11 cellular contexts compared by ENCODE assay signal in genomic region chr3:159989973-159990846, GRCh38. TPM values are rescaled to one million over a fixed set of nuclear protein-coding genes. Genes with fewer than 3 reads are reported as not detected.
DNase-seq lines count a peak whose midpoint lies in the region; ATAC-seq and TF ChIP-seq lines count a peak whose summit lies in the region.
"Had no signal": no experiment of that assay in that cellular context is flagged by ENCODE, and none has a peak within 500 bp of the region (broad histone marks: within the 10 kb centered on the region; RNA-seq: fewer than 3 reads in every experiment).

No MANE protein-coding gene starts in this region.

- no peak for DNase-seq in activated CD8-positive, alpha-beta T cell treated with anti-CD3 and anti-CD28 coated beads, Interleukin-2, amount 10 ng/mL, durations not matched to agents 7 days and 5 days
- DNase-seq in activated CD8-positive, alpha-beta T cell treated with anti-CD3 and anti-CD28 coated beads for 36 hours = no peak
- DNase-seq in Kasumi-1 (lab: John Stamatoyannopoulos, UW) = peak; percentile 8 to 16
- no peak for DNase-seq in effector memory CD8-positive, alpha-beta T cell
- no peak for DNase-seq in progenitor cell of endocrine pancreas (ENCODE audit: low spot score, unreplicated experiment)
- no peak for DNase-seq in DMS79 treated with DMSO at 0.1 percent for 48 hours (lab: John Stamatoyannopoulos, UW)
- DNase-seq: NCI-H1694, RPMI8226, stomach had no signal

- peaks cover 14% of the 10 kb centered on the region for H3K4me1 Mint-ChIP-seq in activated CD8-positive, alpha-beta T cell treated with anti-CD3 and anti-CD28 coated beads, Interleukin-2, amount 10 ng/mL, durations not matched to agents 7 days and 5 days (ENCODE audit: low read depth)
- H3K4me1 Mint-ChIP-seq in activated CD8-positive, alpha-beta T cell treated with anti-CD3 and anti-CD28 coated beads for 36 hours (ENCODE audit: low read depth) = peaks cover 22% of the 10 kb centered on the region
- H3K4me1 Mint-ChIP-seq in effector memory CD8-positive, alpha-beta T cell (ENCODE audit: low read depth in 2 of 2) = peaks cover 22 to 29% of the 10 kb centered on the region in 2 donors
- peaks cover 23% of the 10 kb centered on the region for H3K4me1 Mint-ChIP-seq in progenitor cell of endocrine pancreas (ENCODE audit: low read depth)

- intact Hi-C loops in activated CD8-positive, alpha-beta T cell treated with anti-CD3 and anti-CD28 coated beads for 36 hours (cut with micrococcal nuclease) = no loop called here

- H3K4me3 Mint-ChIP-seq in activated CD8-positive, alpha-beta T cell treated with anti-CD3 and anti-CD28 coated beads, Interleukin-2, amount 10 ng/mL, durations not matched to agents 7 days and 5 days = peak overlapping the region; percentile 77
- no peak overlapping the region for H3K4me3 Mint-ChIP-seq in activated CD8-positive, alpha-beta T cell treated with anti-CD3 and anti-CD28 coated beads for 36 hours
- peak overlapping the region; percentile 92 to 93 for H3K4me3 Mint-ChIP-seq in effector memory CD8-positive, alpha-beta T cell
- peak overlapping the region; percentile 52 for H3K4me3 Mint-ChIP-seq in progenitor cell of endocrine pancreas (ENCODE audit: low read depth)

- H3K9me3 Mint-ChIP-seq in activated CD8-positive, alpha-beta T cell treated with anti-CD3 and anti-CD28 coated beads, Interleukin-2, amount 10 ng/mL, durations not matched to agents 7 days and 5 days (ENCODE audit: insufficient read depth) = no peaks in the 10 kb centered on the region
- H3K9me3 Mint-ChIP-seq in activated CD8-positive, alpha-beta T cell treated with anti-CD3 and anti-CD28 coated beads for 36 hours = no peaks in the 10 kb centered on the region
- H3K9me3 Mint-ChIP-seq in effector memory CD8-positive, alpha-beta T cell = no peaks in the 10 kb centered on the region
- peaks cover 7% of the 10 kb centered on the region for H3K9me3 Mint-ChIP-seq in progenitor cell of endocrine pancreas (ENCODE audit: low read depth)

- no peaks in the 10 kb centered on the region for H3K36me3 Mint-ChIP-seq in activated CD8-positive, alpha-beta T cell treated with anti-CD3 and anti-CD28 coated beads, Interleukin-2, amount 10 ng/mL, durations not matched to agents 7 days and 5 days (ENCODE audit: low read depth)
- H3K36me3 Mint-ChIP-seq in activated CD8-positive, alpha-beta T cell treated with anti-CD3 and anti-CD28 coated beads for 36 hours (ENCODE audit: low read depth) = no peaks in the 10 kb centered on the region
- peaks cover 7% of the 10 kb centered on the region for H3K36me3 Mint-ChIP-seq in effector memory CD8-positive, alpha-beta T cell (ENCODE audit: insufficient read depth)
- H3K36me3 Mint-ChIP-seq in progenitor cell of endocrine pancreas (ENCODE audit: insufficient read depth) = no peaks in the 10 kb centered on the region

- H3K27ac Mint-ChIP-seq in activated CD8-positive, alpha-beta T cell treated with anti-CD3 and anti-CD28 coated beads, Interleukin-2, amount 10 ng/mL, durations not matched to agents 7 days and 5 days = no peak overlapping the region
- no peak overlapping the region for H3K27ac Mint-ChIP-seq in activated CD8-positive, alpha-beta T cell treated with anti-CD3 and anti-CD28 coated beads for 36 hours
- H3K27ac Mint-ChIP-seq in effector memory CD8-positive, alpha-beta T cell = peak overlapping the region; percentile 75 to 98
- no peak overlapping the region for H3K27ac Mint-ChIP-seq in progenitor cell of endocrine pancreas

- no peak for TF ChIP-seq CTCF in activated CD8-positive, alpha-beta T cell treated with anti-CD3 and anti-CD28 coated beads for 36 hours (IDR thresholded peaks at IDR 0.05)
- TF ChIP-seq CTCF in progenitor cell of endocrine pancreas (IDR thresholded peaks at IDR 0.05; ENCODE audit: unreplicated experiment) = peak; percentile 24

- no peak for ATAC-seq in activated CD8-positive, alpha-beta T cell treated with anti-CD3 and anti-CD28 coated beads, Interleukin-2, amount 10 ng/mL, durations not matched to agents 7 days and 5 days
- no peak for ATAC-seq in activated CD8-positive, alpha-beta T cell treated with anti-CD3 and anti-CD28 coated beads for 36 hours
- no peak for ATAC-seq in effector memory CD8-positive, alpha-beta T cell (replicated peaks)
- ATAC-seq in GM18502 (IDR thresholded peaks at IDR 0.05; ENCODE audit: poor library complexity, unreplicated experiment) = no peak
- no peak for ATAC-seq in GM21526 (IDR thresholded peaks at IDR 0.05; ENCODE audit: low FRiP score, unreplicated experiment)

- POLR2A ChIA-PET in activated CD8-positive, alpha-beta T cell treated with anti-CD3 and anti-CD28 coated beads, Interleukin-2, amount 10 ng/mL, durations not matched to agents 7 days and 5 days (lab: Charles Lee) = no interaction called here
- POLR2A ChIA-PET in activated CD8-positive, alpha-beta T cell treated with anti-CD3 and anti-CD28 coated beads for 36 hours (lab: Charles Lee) = no interaction called here

- H3K27me3 Mint-ChIP-seq in activated CD8-positive, alpha-beta T cell treated with anti-CD3 and anti-CD28 coated beads, Interleukin-2, amount 10 ng/mL, durations not matched to agents 7 days and 5 days (ENCODE audit: low read depth) = peaks cover 12% of the 10 kb centered on the region
- no peaks in the 10 kb centered on the region for H3K27me3 Mint-ChIP-seq in activated CD8-positive, alpha-beta T cell treated with anti-CD3 and anti-CD28 coated beads for 36 hours
- no peaks in the 10 kb centered on the region for H3K27me3 Mint-ChIP-seq in effector memory CD8-positive, alpha-beta T cell
- peaks cover 41% of the 10 kb centered on the region for H3K27me3 Mint-ChIP-seq in progenitor cell of endocrine pancreas

- CTCF ChIA-PET in activated CD8-positive, alpha-beta T cell treated with anti-CD3 and anti-CD28 coated beads, Interleukin-2, amount 10 ng/mL, durations not matched to agents 7 days and 5 days (lab: Charles Lee) = interaction anchor here (1.4 to 11.8 kb wide), 4 partner anchors 13 to 104 kb away, joined by 3 to 169 read pairs (median 4); no protein-coding TSS in a partner anchor
- CTCF ChIA-PET in activated CD8-positive, alpha-beta T cell treated with anti-CD3 and anti-CD28 coated beads for 36 hours (lab: Charles Lee) = interaction anchor here (1.2 to 8.2 kb wide), 5 partner anchors 9 to 104 kb away, joined by 3 to 130 read pairs (median 29); no protein-coding TSS in a partner anchor

RNA-seq across cellular contexts. Expression of gene IL12A, which starts 1.6 kb away (rescaled TPM):
- not detected for total RNA-seq in activated CD8-positive, alpha-beta T cell treated with anti-CD3 and anti-CD28 coated beads, Interleukin-2, amount 10 ng/mL, durations not matched to agents 7 days and 5 days
- total RNA-seq in activated CD8-positive, alpha-beta T cell treated with anti-CD3 and anti-CD28 coated beads for 36 hours = not detected
- 0.33 TPM in 1 of 2 replicates, not detected in the other for total RNA-seq in progenitor cell of endocrine pancreas

Comparison
In these comparisons a context has a peak if more than half of its experiments do, and no peak if none do; other contexts are left out.
1. DNase-seq: peak in Kasumi-1 (2 of 2); none in activated CD8-positive, alpha-beta T cell treated with anti-CD3 and anti-CD28 coated beads, Interleukin-2, amount 10 ng/mL, durations not matched to agents 7 days and 5 days (single experiment), activated CD8-positive, alpha-beta T cell treated with anti-CD3 and anti-CD28 coated beads for 36 hours (single experiment), effector memory CD8-positive, alpha-beta T cell (0 of 3), progenitor cell of endocrine pancreas (single experiment) and DMS79 treated with DMSO at 0.1 percent for 48 hours (single experiment).
2. H3K27ac Mint-ChIP-seq: peak in effector memory CD8-positive, alpha-beta T cell (2 of 2); none in activated CD8-positive, alpha-beta T cell treated with anti-CD3 and anti-CD28 coated beads, Interleukin-2, amount 10 ng/mL, durations not matched to agents 7 days and 5 days (single experiment), activated CD8-positive, alpha-beta T cell treated with anti-CD3 and anti-CD28 coated beads for 36 hours (single experiment) and progenitor cell of endocrine pancreas (single experiment).